Comparison of ENCODE assay signal across 8 cellular contexts in genomic region chr12:47813491-47814196, GRCh38. TPM values are rescaled to one million over a fixed set of nuclear protein-coding genes. Genes with fewer than 3 reads are reported as not detected.
DNase-seq lines count a peak whose midpoint lies in the region; ATAC-seq and TF ChIP-seq lines count a peak whose summit lies in the region.

No MANE protein-coding gene starts in this region.

- H3K4me3 ChIP-seq in GM06990 (replicated peaks; ENCODE audit: low read depth, low read length) (peak overlapping the region; percentile 27), HUES48 (ENCODE audit: low read depth, low read length) (peak overlapping the region; percentile 57), iPS-20b (ENCODE audit: low read length) (peak overlapping the region; percentile 57; the same call in 1 of the 2 replicates)

- peaks cover 79% of the 10 kb centered on the region for H3K36me3 Mint-ChIP-seq in activated naive CD8-positive, alpha-beta T cell treated with anti-CD3 and anti-CD28 coated beads for 36 hours
- peaks cover 58% of the 10 kb centered on the region for H3K36me3 Mint-ChIP-seq in stimulated activated naive CD8-positive, alpha-beta T cell treated with anti-CD3 and anti-CD28 coated beads, Interleukin-15, Interleukin-2, amounts not matched to agents 100 ng/mL and 50 ng/mL, for 24 hours (ENCODE audit: low read depth)

- no peak for DNase-seq in GM06990 (ENCODE audit: extremely low read depth, insufficient read length)
- no peak for DNase-seq in activated naive CD8-positive, alpha-beta T cell treated with anti-CD3 and anti-CD28 coated beads for 36 hours
- DNase-seq in NCI-H446 (lab: John Stamatoyannopoulos, UW), result no peak
- DNase-seq in NCI-H524 treated with DMSO at 0.1 percent for 48 hours (lab: John Stamatoyannopoulos, UW), result no peak

- H3K27me3 Mint-ChIP-seq in activated naive CD8-positive, alpha-beta T cell treated with anti-CD3 and anti-CD28 coated beads for 36 hours, result no peaks in the 10 kb centered on the region
- H3K27me3 Mint-ChIP-seq in stimulated activated naive CD8-positive, alpha-beta T cell treated with anti-CD3 and anti-CD28 coated beads, Interleukin-15, Interleukin-2, amounts not matched to agents 100 ng/mL and 50 ng/mL, for 24 hours, result no peaks in the 10 kb centered on the region

- H3K9me3 Mint-ChIP-seq in activated naive CD8-positive, alpha-beta T cell treated with anti-CD3 and anti-CD28 coated beads for 36 hours, result no peaks in the 10 kb centered on the region
- H3K9me3 Mint-ChIP-seq in stimulated activated naive CD8-positive, alpha-beta T cell treated with anti-CD3 and anti-CD28 coated beads, Interleukin-15, Interleukin-2, amounts not matched to agents 100 ng/mL and 50 ng/mL, for 24 hours, result no peaks in the 10 kb centered on the region

- ATAC-seq in GM21447 (IDR thresholded peaks at IDR 0.05; ENCODE audit: unreplicated experiment), result peak; percentile 47

- peak overlapping the region; percentile 99 for H3K27ac Mint-ChIP-seq in activated naive CD8-positive, alpha-beta T cell treated with anti-CD3 and anti-CD28 coated beads for 36 hours
- peak overlapping the region; percentile 100 for H3K27ac Mint-ChIP-seq in stimulated activated naive CD8-positive, alpha-beta T cell treated with anti-CD3 and anti-CD28 coated beads, Interleukin-15, Interleukin-2, amounts not matched to agents 100 ng/mL and 50 ng/mL, for 24 hours

- no peaks in the 10 kb centered on the region for H3K27me3 ChIP-seq in GM06990 (replicated peaks; ENCODE audit: control insufficient read depth, insufficient read depth, low read length)
- H3K27me3 ChIP-seq in HUES48 (ENCODE audit: control insufficient read depth, insufficient read depth, low read length), result no peaks in the 10 kb centered on the region
- no peaks in the 10 kb centered on the region for H3K27me3 ChIP-seq in iPS-20b (ENCODE audit: insufficient read depth, low read length)

- H3K36me3 ChIP-seq in GM06990 (ENCODE audit: control insufficient read depth, insufficient read depth, low read length), result no peaks in the 10 kb centered on the region
- H3K36me3 ChIP-seq in HUES48 (ENCODE audit: control insufficient read depth, insufficient read depth, low read length), result no peaks in the 10 kb centered on the region
- H3K36me3 ChIP-seq in iPS-20b (ENCODE audit: insufficient read depth, low read depth, low read length), result peaks cover 10% of the 10 kb centered on the region; the same call in 1 of the 2 replicates

- H3K4me1 Mint-ChIP-seq in activated naive CD8-positive, alpha-beta T cell treated with anti-CD3 and anti-CD28 coated beads for 36 hours, result peaks cover 76% of the 10 kb centered on the region
- peaks cover 94% of the 10 kb centered on the region for H3K4me1 Mint-ChIP-seq in stimulated activated naive CD8-positive, alpha-beta T cell treated with anti-CD3 and anti-CD28 coated beads, Interleukin-15, Interleukin-2, amounts not matched to agents 100 ng/mL and 50 ng/mL, for 24 hours (ENCODE audit: low read depth)

- no peaks in the 10 kb centered on the region for H3K9me3 ChIP-seq in HUES48 (ENCODE audit: control insufficient read depth, insufficient read depth, low read length)
- H3K9me3 ChIP-seq in iPS-20b (ENCODE audit: insufficient read depth, low read depth, low read length), result no peaks in the 10 kb centered on the region

- peak overlapping the region; percentile 97 for H3K27ac ChIP-seq in HUES48 (ENCODE audit: low read depth, low read length)
- peak overlapping the region; percentile 50 for H3K27ac ChIP-seq in iPS-20b (ENCODE audit: low read length)

- H3K4me1 ChIP-seq in HUES48 (ENCODE audit: control insufficient read depth, insufficient read depth, low read length) (peaks cover 81% of the 10 kb centered on the region), iPS-20b (ENCODE audit: insufficient read depth, low read length) (peaks cover 68% of the 10 kb centered on the region)

- no peak for TF ChIP-seq CTCF in GM06990 (IDR thresholded peaks at IDR 0.05; ENCODE audit: insufficient read depth, low read length, poor library complexity, severe bottlenecking)

- peak overlapping the region; percentile 38; the same call in 1 of the 2 replicates for H3K9ac ChIP-seq in HUES48 (ENCODE audit: low read depth, low read length)
- H3K9ac ChIP-seq in iPS-20b (ENCODE audit: low read depth, low read length), result peak overlapping the region; percentile 60; the same call in 1 of the 2 replicates

- H3K4me3 Mint-ChIP-seq in activated naive CD8-positive, alpha-beta T cell treated with anti-CD3 and anti-CD28 coated beads for 36 hours, result peak overlapping the region; percentile 98
- H3K4me3 Mint-ChIP-seq in stimulated activated naive CD8-positive, alpha-beta T cell treated with anti-CD3 and anti-CD28 coated beads, Interleukin-15, Interleukin-2, amounts not matched to agents 100 ng/mL and 50 ng/mL, for 24 hours, result peak overlapping the region; percentile 91

RNA-seq across cellular contexts. Expression of gene HDAC7, which starts 6.1 kb away (rescaled TPM):
- 100 to 1,000 TPM; 233 to 246 TPM for total RNA-seq in activated naive CD8-positive, alpha-beta T cell treated with anti-CD3 and anti-CD28 coated beads for 36 hours

RNA-seq across cellular contexts. Expression of gene SLC48A1, which starts 40.6 kb away (rescaled TPM):
- 1 to 10 TPM; 5.4 to 6.0 TPM for total RNA-seq in activated naive CD8-positive, alpha-beta T cell treated with anti-CD3 and anti-CD28 coated beads for 36 hours

RNA-seq across cellular contexts. Expression of gene RAPGEF3, which starts 55.0 kb away (rescaled TPM):
- total RNA-seq in activated naive CD8-positive, alpha-beta T cell treated with anti-CD3 and anti-CD28 coated beads for 36 hours, result under 1 TPM; 0.27 to 0.54 TPM
